In the genomic region with DNA sequence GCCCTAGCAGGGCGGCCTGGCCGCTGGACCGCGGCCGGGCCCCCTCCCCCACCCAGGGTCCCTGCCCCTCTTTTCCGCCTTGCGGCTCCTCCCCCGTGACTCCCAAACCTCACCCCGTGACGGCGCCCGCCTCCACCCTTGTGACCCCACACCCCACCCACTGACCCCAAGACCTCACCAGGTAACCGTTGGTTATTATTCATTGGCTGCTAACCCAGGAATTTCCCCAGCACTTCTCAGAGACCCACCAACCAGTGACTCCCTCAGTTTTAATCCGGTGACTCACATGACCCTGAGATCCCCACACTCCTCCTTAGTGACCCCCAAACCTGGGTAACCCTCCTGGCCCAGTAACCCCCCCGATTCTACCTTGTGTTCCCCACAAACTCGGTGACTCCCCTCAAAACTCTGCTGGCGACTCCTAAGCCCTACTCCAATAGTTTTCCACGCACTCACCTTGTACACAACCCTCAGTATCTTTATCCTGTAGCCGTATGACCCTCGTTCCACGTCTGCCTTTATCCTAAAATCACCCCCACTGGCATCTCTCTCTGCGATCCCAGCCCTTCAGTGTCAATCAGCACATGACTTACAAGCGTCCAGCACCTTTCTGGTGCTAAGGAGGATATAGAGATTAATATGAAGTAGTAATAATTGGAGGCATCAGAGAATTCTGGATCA, we compare ENCODE assay signal across 1 cellular context.
TF ChIP-seq lines count a peak whose summit lies in the region.

No MANE protein-coding gene starts in this region.

TF ChIP-seq in WTC11, 78 proteins besides CTCF, POLR2A, EP300 and RAD21 (continued from another document):
- TF ChIP-seq PRDM15 (CRISPR knock-in tag; IDR thresholded peaks at IDR 0.05) (no peak), ERG (CRISPR knock-in tag; IDR thresholded peaks at IDR 0.05) (no peak), EMX1 (CRISPR knock-in tag; IDR thresholded peaks at IDR 0.05) (no peak), PRRX2 (CRISPR knock-in tag; IDR thresholded peaks at IDR 0.05) (no peak)
TF ChIP-seq in WTC11: peak in this region for 0.
